ENCODE assay signal across 28 cellular contexts in genomic region chr12:31260840-31261239, GRCh38.
"Had no signal": no experiment of that assay in that cellular context is flagged by ENCODE, and none has a peak within 500 bp of the region (broad histone marks: within the 10 kb centered on the region; RNA-seq: fewer than 3 reads in every experiment).

No MANE protein-coding gene starts in this region.

- DNase-seq: cortex of kidney; effector memory CD8-positive, alpha-beta T cell; glutamatergic neuron; heart right ventricle; hippocampal formation; left cardiac atrium; left lung; mesendoderm; midbrain; naive thymus-derived CD4-positive, alpha-beta T cell; stimulated activated CD4-positive, alpha-beta T cell treated with anti-CD3 and anti-CD28 coated beads, Interleukin-12 subunit alpha, Interleukin-12 subunit beta, amount 100 ng/mL, for 4 hours; stimulated activated CD4-positive, alpha-beta T cell treated with anti-CD3 and anti-CD28 coated beads, Interleukin-1b, Interleukin-23, amount 100 ng/mL, for 48 hours; stimulated activated CD4-positive, alpha-beta T cell treated with anti-CD3 and anti-CD28 coated beads, Interleukin-4, amount 100 ng/mL, for 1 hour; stimulated activated CD8-positive, alpha-beta memory T cell treated with anti-CD3 and anti-CD28 coated beads, Interleukin-4, amount 100 ng/mL, for 48 hours; stimulated activated naive CD4-positive, alpha-beta T cell; stimulated activated naive CD8-positive, alpha-beta T cell treated with anti-CD3 and anti-CD28 coated beads, Interleukin-15, amount 100 ng/mL, for 72 hours; transverse colon; upper lobe of right lung; uterus had no signal

- H3K4me3 ChIP-seq: heart right ventricle, left lung, neural progenitor cell, prostate gland, right atrium auricular region, smooth muscle cell, suprapubic skin, transverse colon, upper lobe of right lung, uterus had no signal

- H3K9me3 ChIP-seq: heart right ventricle, left lung, prostate gland, right atrium auricular region, suprapubic skin, transverse colon, upper lobe of right lung, uterus had no signal

- H3K4me1 ChIP-seq: foreskin keratinocyte, heart right ventricle, left lung, neural progenitor cell, prostate gland, right atrium auricular region, suprapubic skin, transverse colon, upper lobe of right lung, uterus had no signal

- H3K4me3 Mint-ChIP-seq: effector memory CD8-positive, alpha-beta T cell; naive thymus-derived CD4-positive, alpha-beta T cell; nephron; neural progenitor cell; stimulated activated naive CD8-positive, alpha-beta T cell treated with anti-CD3 and anti-CD28 coated beads, Interleukin-15, amount 100 ng/mL, for 72 hours had no signal

- H3K9me3 Mint-ChIP-seq: effector memory CD8-positive, alpha-beta T cell; naive thymus-derived CD4-positive, alpha-beta T cell; nephron; neural progenitor cell; stimulated activated naive CD8-positive, alpha-beta T cell treated with anti-CD3 and anti-CD28 coated beads, Interleukin-15, amount 100 ng/mL, for 72 hours had no signal

- H3K4me1 Mint-ChIP-seq: naive thymus-derived CD4-positive, alpha-beta T cell; neural progenitor cell; stimulated activated naive CD8-positive, alpha-beta T cell treated with anti-CD3 and anti-CD28 coated beads, Interleukin-15, amount 100 ng/mL, for 72 hours had no signal

- H3K27ac ChIP-seq: epithelial cell of prostate, foreskin keratinocyte, heart right ventricle, left lung, neural progenitor cell, prostate gland, right atrium auricular region, suprapubic skin, transverse colon, upper lobe of right lung, uterus had no signal

- H3K27ac Mint-ChIP-seq: effector memory CD8-positive, alpha-beta T cell; naive thymus-derived CD4-positive, alpha-beta T cell; nephron; neural progenitor cell; stimulated activated naive CD8-positive, alpha-beta T cell treated with anti-CD3 and anti-CD28 coated beads, Interleukin-15, amount 100 ng/mL, for 72 hours had no signal

- H3K27me3 ChIP-seq: foreskin keratinocyte, heart right ventricle, left lung, neural progenitor cell, right atrium auricular region, suprapubic skin, transverse colon, upper lobe of right lung, uterus had no signal

- H3K27me3 Mint-ChIP-seq: effector memory CD8-positive, alpha-beta T cell; stimulated activated naive CD8-positive, alpha-beta T cell treated with anti-CD3 and anti-CD28 coated beads, Interleukin-15, amount 100 ng/mL, for 72 hours had no signal

- H3K36me3 ChIP-seq: heart right ventricle, left lung, neural progenitor cell, prostate gland, right atrium auricular region, suprapubic skin, transverse colon, upper lobe of right lung, uterus had no signal

- FAIRE-seq: islet of Langerhans had no signal

- H3K36me3 Mint-ChIP-seq: naive thymus-derived CD4-positive, alpha-beta T cell; neural progenitor cell had no signal
